1 cellular context compared by ENCODE assay signal in the genomic region with DNA sequence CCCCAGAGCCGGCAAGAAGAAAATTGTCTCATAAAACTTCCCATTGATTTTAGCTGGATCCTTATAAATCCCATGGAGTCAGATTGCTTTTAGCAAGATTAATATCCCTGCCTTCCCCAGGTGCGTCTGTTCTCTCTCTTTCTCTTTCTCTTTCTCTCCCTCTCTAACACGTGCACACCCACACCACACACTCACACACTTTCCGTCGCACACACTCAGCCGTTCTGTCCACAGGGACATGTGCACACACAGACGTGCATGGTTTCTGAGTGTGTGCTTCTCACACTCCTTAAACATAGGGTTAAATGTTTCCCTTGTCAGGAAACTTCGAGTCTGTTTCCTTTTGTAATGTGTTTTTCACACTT.
A peak's percentile ranks its signal among the peaks of the same experiment; 100 is the strongest.
TF ChIP-seq lines count a peak whose summit lies in the region.

No MANE protein-coding gene starts in this region.

TF ChIP-seq in endothelial cell of umbilical vein, 7 proteins besides CTCF, POLR2A, EP300 and RAD21:
- peak; percentile 35 for TF ChIP-seq MAX (IDR thresholded peaks at IDR 0.05; ENCODE audit: insufficient read depth, insufficient read length)
- no peak for TF ChIP-seq GATA2 (IDR thresholded peaks at IDR 0.05; ENCODE audit: insufficient read depth, insufficient read length, low read depth, low read length)
- no peak for TF ChIP-seq POLR2AphosphoS5 (IDR thresholded peaks at IDR 0.05; ENCODE audit: insufficient read depth, low read depth, low read length)
- no peak for TF ChIP-seq JUN (IDR thresholded peaks at IDR 0.05; ENCODE audit: borderline replicate concordance, insufficient read depth, insufficient read length, low read depth)
